ENCODE assay signal across 25 cellular contexts in the genomic region with DNA sequence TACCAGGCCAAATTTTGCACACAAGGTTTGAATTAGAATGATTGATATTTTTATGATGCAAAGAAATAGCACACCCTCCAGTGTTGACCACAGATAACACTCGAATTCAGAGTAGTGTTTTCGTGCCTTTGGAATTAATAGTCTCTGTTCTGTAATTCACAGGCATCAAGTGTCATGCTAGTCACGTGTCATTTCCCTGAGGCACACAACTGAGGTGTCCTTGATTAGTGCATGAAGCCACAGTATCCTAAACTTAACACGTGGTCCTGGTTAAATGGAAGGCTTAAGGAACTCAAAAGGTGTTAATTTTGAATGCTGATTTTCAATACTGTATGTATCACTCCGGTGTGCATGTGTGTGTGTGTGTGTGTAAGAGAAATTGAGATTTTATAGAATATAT.
DNase-seq lines count a peak whose midpoint lies in the region; ATAC-seq, FAIRE-seq and TF ChIP-seq lines count a peak whose summit lies in the region.
"Had no signal": no experiment of that assay in that cellular context is flagged by ENCODE, and none has a peak within 500 bp of the region (broad histone marks: within the 10 kb centered on the region; RNA-seq: fewer than 3 reads in every experiment).

No MANE protein-coding gene starts in this region.

- no peak for FAIRE-seq in HepG2 (lab: Jason Lieb, UNC)
- FAIRE-seq: A204.1, D721Med, GM12878, GM19239 had no signal

- H3K9me3 ChIP-seq in HepG2 (ENCODE audit: low read length): no peaks in the 10 kb centered on the region
- H3K9me3 ChIP-seq in right lobe of liver: no peaks in the 10 kb centered on the region
- H3K9me3 ChIP-seq: BE2C; BLaER1 treated with 17β-estradiol and CSF1 and Interleukin-3, amounts not matched to agents 10 nM and 100 nM; HAP-1 had no signal

- H3K4me3 ChIP-seq in HepG2 (replicated peaks in 1 of 3; ENCODE audit: insufficient read depth in 1 of 3, low read depth in 2 of 3, low read length in 3 of 3) (no peak overlapping the region), right lobe of liver (no peak overlapping the region), fibroblast of villous mesenchyme (ENCODE audit: low read depth, low read length) (no peak overlapping the region), foreskin fibroblast (ENCODE audit: low read depth in 1 of 2, low read length in 2 of 2) (no peak overlapping the region)
- H3K4me3 ChIP-seq: BLaER1 treated with 17β-estradiol and CSF1 and Interleukin-3, amounts not matched to agents 10 nM and 100 nM; GM12878; GM23338; HAP-1 had no signal

- no peak overlapping the region for H3K27ac ChIP-seq in HepG2 (ENCODE audit: extremely low read length, insufficient read depth, low read length)
- H3K27ac ChIP-seq in right lobe of liver: no peak overlapping the region
- H3K27ac ChIP-seq: 22Rv1; BLaER1 treated with 17β-estradiol and CSF1 and Interleukin-3, amounts not matched to agents 10 nM and 100 nM had no signal

- H2AFZ ChIP-seq in HepG2 (ENCODE audit: low read length): no peak overlapping the region
- H2AFZ ChIP-seq: GM23338 had no signal

- CTCF ChIA-PET in HepG2 (lab: Yijun Ruan, JAX; ENCODE audit: low intra/inter-chr PET ratio, low total read pairs): no interaction called here

- under 1% methylated on average over 5 of the region's 5 CpGs for WGBS in HepG2 (ENCODE audit: low lambda C conversion rate)
- WGBS in right lobe of liver (ENCODE audit: insufficient coverage, low coverage, low lambda C conversion rate, missing lambda C conversion rate): 55% methylated on average over 5 of the region's 5 CpGs

- H3K36me3 ChIP-seq in HepG2 (replicated peaks in 1 of 2; ENCODE audit: control insufficient read depth in 1 of 2, insufficient read depth in 2 of 2, low read length in 2 of 2) (no peaks in the 10 kb centered on the region), right lobe of liver (no peaks in the 10 kb centered on the region)
- H3K36me3 ChIP-seq: BE2C; BLaER1 treated with 17β-estradiol and CSF1 and Interleukin-3, amounts not matched to agents 10 nM and 100 nM; HAP-1 had no signal

- in situ Hi-C loops in HepG2 (cut with HindIII; ENCODE audit: extremely low pct_ligation_motif_present, low pct_unique_long_range_greater_than_20kb): no loop called here

- no peak for TF ChIP-seq POLR2A in HepG2 (IDR thresholded peaks at IDR 0.05; ENCODE audit: insufficient read depth in 1 of 2, low read depth in 2 of 2, low read length in 2 of 2)
- no peak for TF ChIP-seq POLR2A in right lobe of liver (IDR thresholded peaks at IDR 0.05)

- ATAC-seq in HepG2 (no peak), right lobe of liver (no peak), GM21717 (IDR thresholded peaks at IDR 0.05; ENCODE audit: unreplicated experiment) (no peak)
- ATAC-seq: GM12878, GM23338 had no signal

- intact Hi-C loops in HepG2 (cut with micrococcal nuclease; ENCODE audit: unreplicated experiment) (no loop called here), right lobe of liver (cut with DNase I) (no loop called here)

- no TSS peak for BruUV-seq in HepG2 (replicated peaks; lab: Mats Ljungman, UMichigan)

- H3K27me3 ChIP-seq in HepG2 (ENCODE audit: control insufficient read depth in 1 of 2, insufficient read depth in 2 of 2, low read length in 2 of 2) (no peaks in the 10 kb centered on the region), right lobe of liver (no peaks in the 10 kb centered on the region)
- H3K27me3 ChIP-seq: BE2C; BLaER1 treated with 17β-estradiol and CSF1 and Interleukin-3, amounts not matched to agents 10 nM and 100 nM had no signal

- DNase-seq in NCI-H2227 treated with DMSO at 0.1 percent for 48 hours (lab: John Stamatoyannopoulos, UW) (peak; percentile 31), NCI-H2227 (lab: John Stamatoyannopoulos, UW; ENCODE audit: unreplicated experiment) (no peak), HepG2 (ENCODE audit: low spot score) (no peak), right lobe of liver (no peak), fibroblast of villous mesenchyme (ENCODE audit: low read depth) (peak; percentile 6), foreskin fibroblast (no peak)
- DNase-seq: ACHN; AML-193; BE2C; CD4-positive, alpha-beta T cell; CD8-positive, alpha-beta memory T cell; DMS 273 treated with DMSO at 0.1 percent for 48 hours; DMS79; EL; GDM1; HFFc6 had no signal

- H4K20me1 ChIP-seq in HepG2 (ENCODE audit: insufficient read depth, low read length): no peaks in the 10 kb centered on the region
- H4K20me1 ChIP-seq: BLaER1 treated with 17β-estradiol and CSF1 and Interleukin-3, amounts not matched to agents 10 nM and 100 nM had no signal

- TF ChIP-seq RAD21 in HepG2 (CRISPR knock-in tag; IDR thresholded peaks at IDR 0.05): no peak

- no peak for TF ChIP-seq CTCF in HepG2 (CRISPR knock-in tag; IDR thresholded peaks at IDR 0.05)
- TF ChIP-seq CTCF in right lobe of liver (IDR thresholded peaks at IDR 0.05): no peak
- no peak for TF ChIP-seq CTCF in fibroblast of villous mesenchyme (IDR thresholded peaks at IDR 0.05; ENCODE audit: insufficient read depth, low read depth, low read length)
- TF ChIP-seq CTCF in foreskin fibroblast (IDR thresholded peaks at IDR 0.05; ENCODE audit: low read depth, low read length): no peak

- no peak overlapping the region for H3K9ac ChIP-seq in HepG2 (ENCODE audit: insufficient read depth, low read depth, low read length)
- H3K9ac ChIP-seq: BLaER1 treated with 17β-estradiol and CSF1 and Interleukin-3, amounts not matched to agents 10 nM and 100 nM had no signal

- POLR2A ChIA-PET in HepG2 (lab: Yijun Ruan, JAX): no interaction called here

- H3K79me2 ChIP-seq in HepG2 (ENCODE audit: insufficient read depth, low read length): no peaks in the 10 kb centered on the region

- H3K4me2 ChIP-seq in HepG2 (ENCODE audit: low read depth, low read length): no peak overlapping the region
- H3K4me2 ChIP-seq: BLaER1 treated with 17β-estradiol and CSF1 and Interleukin-3, amounts not matched to agents 10 nM and 100 nM; GM23338 had no signal

- H3K4me1 ChIP-seq in HepG2 (ENCODE audit: insufficient read depth, low read length) (no peaks in the 10 kb centered on the region), right lobe of liver (no peaks in the 10 kb centered on the region)
- H3K4me1 ChIP-seq: BE2C, HAP-1 had no signal

- TF ChIP-seq EP300 in HepG2 (IDR thresholded peaks at IDR 0.05; ENCODE audit: low read depth in 2 of 2, low read length in 2 of 2) (no peak), HepG2 (CRISPR knock-in tag; IDR thresholded peaks at IDR 0.05; ENCODE audit: borderline replicate concordance) (no peak)

TF ChIP-seq in HepG2, 621 proteins besides CTCF, POLR2A, EP300 and RAD21:
- TF ChIP-seq, protein P1, sequence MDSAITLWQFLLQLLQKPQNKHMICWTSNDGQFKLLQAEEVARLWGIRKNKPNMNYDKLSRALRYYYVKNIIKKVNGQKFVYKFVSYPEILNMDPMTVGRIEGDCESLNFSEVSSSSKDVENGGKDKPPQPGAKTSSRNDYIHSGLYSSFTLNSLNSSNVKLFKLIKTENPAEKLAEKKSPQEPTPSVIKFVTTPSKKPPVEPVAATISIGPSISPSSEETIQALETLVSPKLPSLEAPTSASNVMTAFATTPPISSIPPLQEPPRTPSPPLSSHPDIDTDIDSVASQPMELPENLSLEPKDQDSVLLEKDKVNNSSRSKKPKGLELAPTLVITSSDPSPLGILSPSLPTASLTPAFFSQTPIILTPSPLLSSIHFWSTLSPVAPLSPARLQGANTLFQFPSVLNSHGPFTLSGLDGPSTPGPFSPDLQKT (CRISPR knock-in tag; IDR thresholded peaks at IDR 0.05; ENCODE audit: borderline replicate concordance): no peak
- TF ChIP-seq, protein P2, sequence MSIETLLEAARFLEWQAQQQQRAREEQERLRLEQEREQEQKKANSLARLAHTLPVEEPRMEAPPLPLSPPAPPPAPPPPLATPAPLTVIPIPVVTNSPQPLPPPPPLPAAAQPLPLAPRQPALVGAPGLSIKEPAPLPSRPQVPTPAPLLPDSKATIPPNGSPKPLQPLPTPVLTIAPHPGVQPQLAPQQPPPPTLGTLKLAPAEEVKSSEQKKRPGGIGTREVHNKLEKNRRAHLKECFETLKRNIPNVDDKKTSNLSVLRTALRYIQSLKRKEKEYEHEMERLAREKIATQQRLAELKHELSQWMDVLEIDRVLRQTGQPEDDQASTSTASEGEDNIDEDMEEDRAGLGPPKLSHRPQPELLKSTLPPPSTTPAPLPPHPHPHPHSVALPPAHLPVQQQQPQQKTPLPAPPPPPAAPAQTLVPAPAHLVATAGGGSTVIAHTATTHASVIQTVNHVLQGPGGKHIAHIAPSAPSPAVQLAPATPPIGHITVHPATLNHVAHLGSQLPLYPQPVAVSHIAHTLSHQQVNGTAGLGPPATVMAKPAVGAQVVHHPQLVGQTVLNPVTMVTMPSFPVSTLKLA (IDR thresholded peaks at IDR 0.05): peak; percentile 70
- TF ChIP-seq, protein P3, sequence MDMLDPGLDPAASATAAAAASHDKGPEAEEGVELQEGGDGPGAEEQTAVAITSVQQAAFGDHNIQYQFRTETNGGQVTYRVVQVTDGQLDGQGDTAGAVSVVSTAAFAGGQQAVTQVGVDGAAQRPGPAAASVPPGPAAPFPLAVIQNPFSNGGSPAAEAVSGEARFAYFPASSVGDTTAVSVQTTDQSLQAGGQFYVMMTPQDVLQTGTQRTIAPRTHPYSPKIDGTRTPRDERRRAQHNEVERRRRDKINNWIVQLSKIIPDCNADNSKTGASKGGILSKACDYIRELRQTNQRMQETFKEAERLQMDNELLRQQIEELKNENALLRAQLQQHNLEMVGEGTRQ (IDR thresholded peaks at IDR 0.05; ENCODE audit: low read depth, low read length): peak; percentile 52
- TF ChIP-seq, protein P3 (CRISPR knock-in tag; IDR thresholded peaks at IDR 0.05; ENCODE audit: borderline replicate concordance): no peak

Comparison
In these comparisons a context has a peak if more than half of its experiments do, and no peak if none do; other contexts are left out.
1. DNase-seq: peak in NCI-H2227 treated with DMSO at 0.1 percent for 48 hours (single experiment) and fibroblast of villous mesenchyme (single experiment); none in NCI-H2227 (single experiment), HepG2 (single experiment), right lobe of liver (0 of 3) and foreskin fibroblast (0 of 2).